13 cellular contexts compared by ENCODE assay signal in genomic region chr11:18312663-18313420, GRCh38. TPM values are rescaled to one million over a fixed set of nuclear protein-coding genes. Genes with fewer than 3 reads are reported as not detected.
DNase-seq lines count a peak whose midpoint lies in the region; ATAC-seq, FAIRE-seq and TF ChIP-seq lines count a peak whose summit lies in the region.
"Had no signal": no experiment of that assay in that cellular context is flagged by ENCODE, and none has a peak within 500 bp of the region (broad histone marks: within the 10 kb centered on the region; RNA-seq: fewer than 3 reads in every experiment).

No MANE protein-coding gene starts in this region.

- H3K36me3 Mint-ChIP-seq in activated T-cell treated with anti-CD3 and anti-CD28 coated beads, Interleukin-2, amount 50 U/mL, for 24 hours (ENCODE audit: low read depth), result peaks cover 81% of the 10 kb centered on the region

- H3K4me2 ChIP-seq in GM12878 (ENCODE audit: control insufficient read depth, insufficient read depth), result 0 out of 2 replicates have a peak overlapping the region, but pooled peaks have one; percentile 13

- in situ Hi-C loops in GM12878 (cut with MboI), result no loop called here

- DNase-seq in right atrium auricular region (ENCODE audit: low spot score), result no peak
- DNase-seq in Right ventricle myocardium inferior (ENCODE audit: missing footprints), result no peak
- no peak for DNase-seq in GM12878 (ENCODE audit: low read depth, low spot score)
- DNase-seq in kidney tubule cell (ENCODE audit: low spot score), result peak; percentile 50
- no peak for DNase-seq in aorta
- no peak for DNase-seq in activated T-cell treated with anti-CD3 and anti-CD28 coated beads, Interleukin-2, amount 50 U/mL, for 24 hours
- DNase-seq in activated CD4-positive, CD25-positive, alpha-beta regulatory T cell (lab: John Stamatoyannopoulos, UW), result no peak
- DNase-seq: CD4-positive, alpha-beta memory T cell; PC-3 had no signal

- no peaks in the 10 kb centered on the region for H3K9me3 Mint-ChIP-seq in activated T-cell treated with anti-CD3 and anti-CD28 coated beads, Interleukin-2, amount 50 U/mL, for 24 hours
- H3K9me3 Mint-ChIP-seq: CD4-positive, alpha-beta memory T cell had no signal

- WGBS in GM12878 (ENCODE audit: insufficient coverage, insufficient replicate concordance, low lambda C conversion rate, missing lambda C conversion rate), result 68% methylated on average over 2 of the region's 2 CpGs
- WGBS in aorta, 2 donors, result 3 to 8% methylated on average over 2 of the region's 2 CpGs

- peak; percentile 31 for FAIRE-seq in GM12878 (lab: Jason Lieb, UNC)
- FAIRE-seq: HepG2 had no signal

- H3K36me3 ChIP-seq in right atrium auricular region, result peaks cover 32% of the 10 kb centered on the region
- peaks cover 2 to 30% of the 10 kb centered on the region in 2 experiments for H3K36me3 ChIP-seq in GM12878 (ENCODE audit: control insufficient read depth in 2 of 2, insufficient read depth in 2 of 2, low read length in 1 of 2)
- peaks cover 3 to 4% of the 10 kb centered on the region in 2 donors for H3K36me3 ChIP-seq in aorta (ENCODE audit: control insufficient read depth in 1 of 2, insufficient read depth in 2 of 2, low read length in 1 of 2)

- peaks cover 20% of the 10 kb centered on the region for H3K4me1 Mint-ChIP-seq in activated T-cell treated with anti-CD3 and anti-CD28 coated beads, Interleukin-2, amount 50 U/mL, for 24 hours (ENCODE audit: low read depth)

- ATAC-seq in Right ventricle myocardium inferior, result no peak
- peak; percentile 35 for ATAC-seq in GM12878
- no peak for ATAC-seq in aorta (ENCODE audit: low FRiP score)
- no peak for ATAC-seq in GM18498 (IDR thresholded peaks at IDR 0.05; ENCODE audit: unreplicated experiment)
- ATAC-seq: HepG2 had no signal

- H3K27me3 ChIP-seq in right atrium auricular region (no peaks in the 10 kb centered on the region), GM12878 (replicated peaks in 1 of 2; ENCODE audit: control insufficient read depth in 2 of 2, insufficient read depth in 2 of 2, low read length in 1 of 2) (no peaks in the 10 kb centered on the region), aorta (ENCODE audit: control insufficient read depth in 1 of 2, insufficient read depth in 2 of 2, low read length in 1 of 2) (no peaks in the 10 kb centered on the region)
- H3K27me3 ChIP-seq: neutrophil had no signal

- no peaks in the 10 kb centered on the region for H4K20me1 ChIP-seq in GM12878 (ENCODE audit: control insufficient read depth, insufficient read depth)

- peaks cover 43% of the 10 kb centered on the region for H3K79me2 ChIP-seq in GM12878 (ENCODE audit: control insufficient read depth, insufficient read depth, low read length)

- POLR2A ChIA-PET in GM12878 (lab: Charles Lee), result interaction anchor here (0.6 to 2.4 kb wide), 7 partner anchors 9 to 30 kb away, joined by 3 to 13 read pairs (median 3); partner anchors contain the start of genes GTF2H1 and HPS5

- RAD21 ChIA-PET in GM12878 (lab: Charles Lee; ENCODE audit: unreplicated experiment), result interaction anchor here (0.6 to 6.1 kb wide), 8 partner anchors 18 to 453 kb away, joined by 3 to 29 read pairs (median 3); partner anchors contain the start of genes LDHA and TSG101

- SMC1A ChIA-PET in GM12878 (lab: Charles Lee; ENCODE audit: uncharacterized antibody, unreplicated experiment), result interaction anchor here (0.6 to 5.4 kb wide), 8 partner anchors 8 to 275 kb away, joined by 3 to 40 read pairs (median 4); partner anchors contain the start of gene HPS5

- H3K4me3 Mint-ChIP-seq in activated T-cell treated with anti-CD3 and anti-CD28 coated beads, Interleukin-2, amount 50 U/mL, for 24 hours, result no peak overlapping the region
- H3K4me3 Mint-ChIP-seq: CD4-positive, alpha-beta memory T cell had no signal

- no peak for TF ChIP-seq RAD21 in GM12878 (IDR thresholded peaks at IDR 0.05; ENCODE audit: insufficient read depth, low read depth, low read length)

- no TSS peak for BruUV-seq in GM12878 (replicated peaks; lab: Mats Ljungman, UMichigan)

- H3K9me3 ChIP-seq in right atrium auricular region, result no peaks in the 10 kb centered on the region
- H3K9me3 ChIP-seq in GM12878 (replicated peaks; ENCODE audit: control insufficient read depth, insufficient read depth, low read length), result no peaks in the 10 kb centered on the region
- H3K9me3 ChIP-seq in aorta (ENCODE audit: control insufficient read depth, low read length), result no peaks in the 10 kb centered on the region
- H3K9me3 ChIP-seq: neutrophil had no signal

- CTCF ChIA-PET in GM12878 (lab: Yijun Ruan, JAX), result interaction anchor here (0.8 to 2.2 kb wide), 5 partner anchors 9 to 69 kb away, joined by 3 to 8 read pairs (median 3); partner anchors contain the start of genes GTF2H1 and HPS5

- intact Hi-C loops in Right ventricle myocardium inferior (cut with DNase I), result no loop called here
- intact Hi-C loops in GM12878 (cut with micrococcal nuclease; ENCODE audit: unreplicated experiment), result no loop called here
- intact Hi-C loops in aorta (cut with DNase I), result loop anchor here in 1 of 2 donors (1.0 to 2.0 kb wide), 2 partner anchors 9 to 82 kb away; partner anchors contain the start of genes GTF2H1, HPS5 and LDHA

- H3K27ac Mint-ChIP-seq in activated T-cell treated with anti-CD3 and anti-CD28 coated beads, Interleukin-2, amount 50 U/mL, for 24 hours, result no peak overlapping the region

- H3K27ac ChIP-seq in right atrium auricular region, result peak overlapping the region; percentile 39 to 71
- H3K27ac ChIP-seq in GM12878 (ENCODE audit: control insufficient read depth, insufficient read depth), result peak overlapping the region; percentile 40
- H3K27ac ChIP-seq in aorta (ENCODE audit: low read depth in 1 of 2, low read length in 2 of 2), result peak overlapping the region; percentile 98
- H3K27ac ChIP-seq: neutrophil had no signal

- no peak overlapping the region for H2AFZ ChIP-seq in GM12878 (ENCODE audit: control insufficient read depth, low read depth, low read length)

- no peak overlapping the region for H3K9ac ChIP-seq in GM12878 (ENCODE audit: control insufficient read depth, insufficient read depth, low read length)

- H3K4me3 ChIP-seq in right atrium auricular region (no peak overlapping the region), GM12878 (no peak overlapping the region), aorta (ENCODE audit: low read length in 2 of 2) (no peak overlapping the region)

- TF ChIP-seq CTCF in right atrium auricular region (IDR thresholded peaks at IDR 0.05), result no peak
- TF ChIP-seq CTCF in GM12878 (IDR thresholded peaks at IDR 0.05 in 2 of 3, conservative IDR thresholded peaks at IDR 0.05 in 1 of 3; ENCODE audit: control insufficient read depth in 2 of 3, extremely low read depth in 1 of 3, insufficient read depth in 1 of 3, low read depth in 3 of 3, low read length in 3 of 3), result no peak

- TF ChIP-seq EP300 in GM12878 (IDR thresholded peaks at IDR 0.05; ENCODE audit: borderline replicate concordance in 1 of 2, control insufficient read depth in 1 of 2, low read depth in 2 of 2, low read length in 2 of 2), result no peak

- H3K4me1 ChIP-seq in right atrium auricular region (peaks cover 0 to 25% of the 10 kb centered on the region in 2 donors), GM12878 (ENCODE audit: control insufficient read depth, insufficient read depth, low read length) (peaks cover 22% of the 10 kb centered on the region), aorta (ENCODE audit: control insufficient read depth in 1 of 2, insufficient read depth in 2 of 2, low read length in 2 of 2) (peaks cover 6% of the 10 kb centered on the region in 2 donors)

- no peak for TF ChIP-seq POLR2A in GM12878 (IDR thresholded peaks at IDR 0.05; ENCODE audit: low read depth, low read length)

- H3K27me3 Mint-ChIP-seq in activated T-cell treated with anti-CD3 and anti-CD28 coated beads, Interleukin-2, amount 50 U/mL, for 24 hours, result no peaks in the 10 kb centered on the region
- H3K27me3 Mint-ChIP-seq: CD4-positive, alpha-beta memory T cell had no signal

RNA-seq across cellular contexts. Expression of gene HPS5, which starts 9.1 kb away (rescaled TPM):
- total RNA-seq in right atrium auricular region (10 to 100 TPM; 10.5 to 12.8 TPM), Right ventricle myocardium inferior (10.5 TPM), GM12878 (2014; rRNA removed) (32.6 and 39.6 TPM in 2 replicates), GM12878 (2014; rRNA removed; fragmentation: Illumina TruSeq; extraction: Trizol) (32.5 and 34.8 TPM in 2 replicates), GM12878 (2021) (23.6 and 24.5 TPM in 2 replicates), aorta (10 to 100 TPM; 22.6 to 25.5 TPM)
- total RNA-seq in GM12878 (2013; cell fraction: nucleolus; rRNA removed), result 64.7 and 65.5 TPM in 2 replicates
- 8.7 TPM for polyA plus RNA-seq in GM12878 (2011; ENCODE audit: low read depth)
- polyA plus RNA-seq in GM12878 (2011; rRNA removed) (23.5 and 27.9 TPM in 2 replicates), GM12878 (2014; fragmentation: Illumina TruSeq; extraction: Trizol) (23.3 and 24.1 TPM in 2 replicates), GM12878 (2014; fragmentation: Nextera tagmentation; extraction: Ambion mirVana) (10 to 100 TPM; 11.9 to 19.9 TPM), GM12878 (2014; rRNA removed) (14.8 and 22.1 TPM in 2 replicates), GM12878 (2016; fragmentation: Nextera tagmentation; extraction: Ambion mirVana) (10 to 100 TPM; 23.6 to 24.3 TPM), aorta (10 to 100 TPM; 12.2 to 22.5 TPM)
- polyA plus RNA-seq in GM12878 (2011; cell fraction: cytosol; rRNA removed), result 9.3 and 10.8 TPM in 2 replicates
- 16.6 and 18.4 TPM in 2 replicates for polyA plus RNA-seq in GM12878 (2011; cell fraction: nucleus; rRNA removed)
- polyA plus RNA-seq in GM12878 (2012), result 10.7 and 12.9 TPM in 2 replicates
- 29.3 and 29.5 TPM in 2 replicates for polyA minus RNA-seq in GM12878 (2011; rRNA and poly(A)+ RNA removed)
- 8.7 and 10.2 TPM in 2 replicates for polyA minus RNA-seq in GM12878 (2011; cell fraction: cytosol; rRNA and poly(A)+ RNA removed)
- polyA minus RNA-seq in GM12878 (2011; cell fraction: nucleus; rRNA and poly(A)+ RNA removed), result 10.0 and 16.5 TPM in 2 replicates

RNA-seq across cellular contexts. Expression of gene GTF2H1, which starts 9.5 kb away (rescaled TPM):
- total RNA-seq in right atrium auricular region (10 to 100 TPM; 19.5 to 23.8 TPM), Right ventricle myocardium inferior (23.9 TPM), GM12878 (2014; rRNA removed) (48.6 and 59.5 TPM in 2 replicates), GM12878 (2014; rRNA removed; fragmentation: Illumina TruSeq; extraction: Trizol) (63.7 and 68.8 TPM in 2 replicates), GM12878 (2021) (40.2 and 44.6 TPM in 2 replicates), aorta (10 to 100 TPM; 39.3 to 53.3 TPM)
- total RNA-seq in GM12878 (2013; cell fraction: nucleolus; rRNA removed), result 215 and 226 TPM in 2 replicates
- polyA plus RNA-seq in GM12878 (2011; ENCODE audit: low read depth), result 9.8 TPM
- polyA plus RNA-seq in GM12878 (2011; rRNA removed) (36.7 and 42.4 TPM in 2 replicates), GM12878 (2014; fragmentation: Illumina TruSeq; extraction: Trizol) (61.1 and 61.2 TPM in 2 replicates), GM12878 (2014; fragmentation: Nextera tagmentation; extraction: Ambion mirVana) (10 to 100 TPM; 39.2 to 42.9 TPM), GM12878 (2014; rRNA removed) (34.0 and 40.4 TPM in 2 replicates), GM12878 (2016; fragmentation: Nextera tagmentation; extraction: Ambion mirVana) (10 to 100 TPM; 65.7 to 65.8 TPM), aorta (10 to 100 TPM; 35.6 to 38.2 TPM)
- polyA plus RNA-seq in GM12878 (2011; cell fraction: cytosol; rRNA removed), result 19.9 and 23.1 TPM in 2 replicates
- polyA plus RNA-seq in GM12878 (2011; cell fraction: nucleus; rRNA removed), result 41.0 and 45.2 TPM in 2 replicates
- polyA plus RNA-seq in GM12878 (2012), result 14.7 and 25.2 TPM in 2 replicates
- 42.3 and 44.2 TPM in 2 replicates for polyA minus RNA-seq in GM12878 (2011; rRNA and poly(A)+ RNA removed)
- 10.4 and 15.6 TPM in 2 replicates for polyA minus RNA-seq in GM12878 (2011; cell fraction: cytosol; rRNA and poly(A)+ RNA removed)
- polyA minus RNA-seq in GM12878 (2011; cell fraction: nucleus; rRNA and poly(A)+ RNA removed), result 43.4 and 51.3 TPM in 2 replicates

RNA-seq across cellular contexts. Expression of gene SAA1, which starts 46.8 kb away (rescaled TPM):
- 1 to 10 TPM; 1.6 to 6.8 TPM for total RNA-seq in right atrium auricular region
- total RNA-seq in Right ventricle myocardium inferior, result 7.8 TPM
- not detected in 2 replicates for total RNA-seq in GM12878 (2013; cell fraction: nucleolus; rRNA removed)
- not detected in 2 replicates for total RNA-seq in GM12878 (2014; rRNA removed)
- not detected in 2 replicates for total RNA-seq in GM12878 (2014; rRNA removed; fragmentation: Illumina TruSeq; extraction: Trizol)
- total RNA-seq in GM12878 (2021), result 5.5 and 6.9 TPM in 2 replicates
- not detected for polyA plus RNA-seq in GM12878 (2011; ENCODE audit: low read depth)
- polyA plus RNA-seq in GM12878 (2011; rRNA removed), result not detected in 2 replicates
- polyA plus RNA-seq in GM12878 (2011; cell fraction: cytosol; rRNA removed), result not detected in 2 replicates
- polyA plus RNA-seq in GM12878 (2011; cell fraction: nucleus; rRNA removed), result not detected in 2 replicates
- polyA plus RNA-seq in GM12878 (2012), result not detected in 2 replicates
- polyA plus RNA-seq in GM12878 (2014; fragmentation: Illumina TruSeq; extraction: Trizol), result not detected in 2 replicates
- not detected for polyA plus RNA-seq in GM12878 (2014; fragmentation: Nextera tagmentation; extraction: Ambion mirVana)
- not detected in 2 replicates for polyA plus RNA-seq in GM12878 (2014; rRNA removed)
- polyA plus RNA-seq in GM12878 (2016; fragmentation: Nextera tagmentation; extraction: Ambion mirVana), result under 1 TPM in 1 of 2 experiments, not detected in 1; 0.36 TPM
- not detected in 2 replicates for polyA minus RNA-seq in GM12878 (2011; rRNA and poly(A)+ RNA removed)
- not detected in 2 replicates for polyA minus RNA-seq in GM12878 (2011; cell fraction: cytosol; rRNA and poly(A)+ RNA removed)
- not detected in 2 replicates for polyA minus RNA-seq in GM12878 (2011; cell fraction: nucleus; rRNA and poly(A)+ RNA removed)
- 100 to 1,000 TPM in 1 of 2 donors, 10 to 100 TPM in 1; 69.0 to 161 TPM for total RNA-seq in aorta
- polyA plus RNA-seq in aorta, result 10 to 100 TPM in 1 of 2 donors, 1 to 10 TPM in 1; 6.5 to 12.3 TPM
- total RNA-seq: CD4-positive, alpha-beta memory T cell; fibroblast of lung; HepG2; PC-3 had no signal
- polyA plus RNA-seq: CD4-positive, alpha-beta memory T cell; fibroblast of lung; HepG2 had no signal

Comparison
In these comparisons a context has a peak if more than half of its experiments do, and no peak if none do; other contexts are left out.
1. H3K27ac ChIP-seq: peak in every context shown above with its lines; median percentile 98 in aorta; 55 in right atrium auricular region; 40 in GM12878.